16 cellular contexts compared by ENCODE assay signal in the genomic region with DNA sequence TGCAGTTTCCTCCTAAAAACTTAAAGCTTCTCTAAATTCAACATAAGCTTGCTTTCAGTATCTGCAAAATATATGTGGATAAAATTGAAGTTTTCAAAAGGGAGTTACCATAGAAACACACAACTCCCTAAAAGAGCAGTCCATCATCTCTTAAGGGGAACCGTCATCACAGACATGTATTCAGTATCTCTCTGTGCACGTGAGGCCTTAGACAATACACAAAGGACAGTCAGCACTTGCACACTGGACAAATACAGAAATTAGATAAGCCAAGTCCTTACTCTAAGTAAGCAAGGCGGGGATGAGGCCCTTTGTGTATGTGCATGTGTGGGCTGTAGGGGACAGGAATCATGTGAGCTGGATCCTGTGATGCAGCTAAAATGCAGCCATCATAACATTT.
DNase-seq lines count a peak whose midpoint lies in the region; ATAC-seq and TF ChIP-seq lines count a peak whose summit lies in the region.
"Had no signal": no experiment of that assay in that cellular context is flagged by ENCODE, and none has a peak within 500 bp of the region (broad histone marks: within the 10 kb centered on the region; RNA-seq: fewer than 3 reads in every experiment).

No MANE protein-coding gene starts in this region.

- DNase-seq in activated CD4-positive, alpha-beta T cell treated with anti-CD3 and anti-CD28 coated beads for 36 hours, result no peak
- DNase-seq in activated CD4-positive, alpha-beta T cell treated with anti-CD3 and anti-CD28 coated beads for 1 hour, result no peak
- DNase-seq in SK-MEL-5 (ENCODE audit: low read depth, low spot score) (peak; percentile 51), T-helper 1 cell (no peak)
- DNase-seq: activated CD4-positive, alpha-beta T cell treated with anti-CD3 and anti-CD28 coated beads, Interleukin-2, amount 50 U/mL, for 1 hour; DND-41; left colon; NCI-H2107; spleen had no signal

- no peak for ATAC-seq in activated CD4-positive, alpha-beta T cell treated with anti-CD3 and anti-CD28 coated beads for 36 hours
- ATAC-seq in gastroesophageal sphincter (no peak), GM21717 (IDR thresholded peaks at IDR 0.05; ENCODE audit: unreplicated experiment) (no peak), GM21576 (IDR thresholded peaks at IDR 0.05; ENCODE audit: unreplicated experiment) (no peak)
- peak; percentile 55 for ATAC-seq in stimulated activated memory B cell treated with anti-CD40 and anti-IgM and Interleukin-4, amounts not matched to agents 10 μg/mL and 1 μg/mL and 100 μg/mL, for 72 hours
- ATAC-seq: left colon had no signal

- no peaks in the 10 kb centered on the region for H3K27me3 ChIP-seq in gastroesophageal sphincter
- H3K27me3 ChIP-seq: neural progenitor cell, spleen had no signal

- H3K4me1 ChIP-seq in gastroesophageal sphincter, result peaks cover 6 to 45% (median 9%) of the 10 kb centered on the region in 3 donors

- TF ChIP-seq CTCF in gastroesophageal sphincter (IDR thresholded peaks at IDR 0.05), result no peak

- H3K27me3 Mint-ChIP-seq in activated CD4-positive, alpha-beta T cell treated with anti-CD3 and anti-CD28 coated beads for 36 hours, result no peaks in the 10 kb centered on the region
- no peaks in the 10 kb centered on the region for H3K27me3 Mint-ChIP-seq in stimulated activated memory B cell treated with anti-CD40 and anti-IgM and Interleukin-4, amounts not matched to agents 10 μg/mL and 1 μg/mL and 100 μg/mL, for 72 hours
- H3K27me3 Mint-ChIP-seq: type B pancreatic cell had no signal

- H3K36me3 Mint-ChIP-seq in activated CD4-positive, alpha-beta T cell treated with anti-CD3 and anti-CD28 coated beads for 36 hours (ENCODE audit: low read depth), result peaks cover 26% of the 10 kb centered on the region
- H3K36me3 Mint-ChIP-seq in stimulated activated memory B cell treated with anti-CD40 and anti-IgM and Interleukin-4, amounts not matched to agents 10 μg/mL and 1 μg/mL and 100 μg/mL, for 72 hours, result no peaks in the 10 kb centered on the region
- H3K36me3 Mint-ChIP-seq: neural progenitor cell, type B pancreatic cell had no signal

- in situ Hi-C loops in SK-MEL-5 (cut with HindIII; ENCODE audit: low pct_unique_long_range_greater_than_20kb, low sequenced_read_pairs), result no loop called here

- H3K4me3 Mint-ChIP-seq in activated CD4-positive, alpha-beta T cell treated with anti-CD3 and anti-CD28 coated beads for 36 hours, result no peak overlapping the region
- no peak overlapping the region for H3K4me3 Mint-ChIP-seq in stimulated activated memory B cell treated with anti-CD40 and anti-IgM and Interleukin-4, amounts not matched to agents 10 μg/mL and 1 μg/mL and 100 μg/mL, for 72 hours
- H3K4me3 Mint-ChIP-seq: neural progenitor cell, type B pancreatic cell had no signal

- CTCF ChIA-PET in activated CD4-positive, alpha-beta T cell treated with anti-CD3 and anti-CD28 coated beads for 36 hours (lab: Charles Lee), result interaction anchor here (0.7 to 1.7 kb wide), 6 partner anchors 15 to 146 kb away, joined by 3 to 5 read pairs (median 4); no protein-coding TSS in a partner anchor

- intact Hi-C loops in activated CD4-positive, alpha-beta T cell treated with anti-CD3 and anti-CD28 coated beads for 36 hours (cut with DNase I, micrococcal nuclease), result no loop called here

- H3K36me3 ChIP-seq in gastroesophageal sphincter, result no peaks in the 10 kb centered on the region
- H3K36me3 ChIP-seq: neural progenitor cell, spleen had no signal

- H3K27ac ChIP-seq in gastroesophageal sphincter, result peak overlapping the region; percentile 18 to 48 (median 33)
- H3K27ac ChIP-seq: neural progenitor cell, spleen had no signal

- no peaks in the 10 kb centered on the region for H3K9me3 ChIP-seq in gastroesophageal sphincter
- H3K9me3 ChIP-seq: spleen had no signal

- peak overlapping the region; percentile 65 for H3K27ac Mint-ChIP-seq in activated CD4-positive, alpha-beta T cell treated with anti-CD3 and anti-CD28 coated beads for 36 hours
- H3K27ac Mint-ChIP-seq in stimulated activated memory B cell treated with anti-CD40 and anti-IgM and Interleukin-4, amounts not matched to agents 10 μg/mL and 1 μg/mL and 100 μg/mL, for 72 hours, result peak overlapping the region; percentile 33
- H3K27ac Mint-ChIP-seq: neural progenitor cell, type B pancreatic cell had no signal

- TF ChIP-seq POLR2A in gastroesophageal sphincter (IDR thresholded peaks at IDR 0.05), result no peak

- POLR2A ChIA-PET in activated CD4-positive, alpha-beta T cell treated with anti-CD3 and anti-CD28 coated beads for 36 hours (lab: Charles Lee), result interaction anchor here (0.6 to 1.1 kb wide), 2 partner anchors 16 to 314 kb away, joined by 3 read pairs; no protein-coding TSS in a partner anchor

- no peak overlapping the region for H3K4me3 ChIP-seq in gastroesophageal sphincter
- H3K4me3 ChIP-seq: neural progenitor cell, spleen had no signal

- H3K9me3 Mint-ChIP-seq in activated CD4-positive, alpha-beta T cell treated with anti-CD3 and anti-CD28 coated beads for 36 hours (ENCODE audit: low read depth), result no peaks in the 10 kb centered on the region
- no peaks in the 10 kb centered on the region for H3K9me3 Mint-ChIP-seq in stimulated activated memory B cell treated with anti-CD40 and anti-IgM and Interleukin-4, amounts not matched to agents 10 μg/mL and 1 μg/mL and 100 μg/mL, for 72 hours
- H3K9me3 Mint-ChIP-seq: activated T-helper 2 cell treated with anti-CD3 and anti-CD28 coated beads, Interferon-gamma antibody, Interleukin-2, Interleukin-4, amounts not matched to agents 10 μg/mL and 5 μg/mL and 100 μg/mL, durations not matched to agents 14 hours and 24 hours and 36 hours; type B pancreatic cell had no signal

- WGBS in gastroesophageal sphincter (ENCODE audit: low coverage in 1 of 2), 2 donors, result 41 to 46% methylated on average over 3 of the region's 3 CpGs

- no peak for TF ChIP-seq EP300 in gastroesophageal sphincter (IDR thresholded peaks at IDR 0.05)

- H3K4me1 Mint-ChIP-seq in activated CD4-positive, alpha-beta T cell treated with anti-CD3 and anti-CD28 coated beads for 36 hours, result peaks cover 80% of the 10 kb centered on the region
- peaks cover 64% of the 10 kb centered on the region for H3K4me1 Mint-ChIP-seq in stimulated activated memory B cell treated with anti-CD40 and anti-IgM and Interleukin-4, amounts not matched to agents 10 μg/mL and 1 μg/mL and 100 μg/mL, for 72 hours
